9 cellular contexts compared by ENCODE assay signal in genomic region chr6:11460837-11461661, GRCh38.
DNase-seq lines count a peak whose midpoint lies in the region; ATAC-seq and TF ChIP-seq lines count a peak whose summit lies in the region.
"Had no signal": no experiment of that assay in that cellular context is flagged by ENCODE, and none has a peak within 500 bp of the region (broad histone marks: within the 10 kb centered on the region; RNA-seq: fewer than 3 reads in every experiment).

No MANE protein-coding gene starts in this region.

- ATAC-seq in GM18505 (IDR thresholded peaks at IDR 0.05; ENCODE audit: unreplicated experiment) (peak; percentile 62), GM21367 (IDR thresholded peaks at IDR 0.05; ENCODE audit: unreplicated experiment) (peak; percentile 69), HG03342 (IDR thresholded peaks at IDR 0.05; ENCODE audit: unreplicated experiment) (peak; percentile 71)
- peak; percentile 62 for ATAC-seq in effector memory CD8-positive, alpha-beta T cell (replicated peaks)

- peaks cover 5 to 7% of the 10 kb centered on the region in 2 donors for H3K4me1 Mint-ChIP-seq in effector memory CD8-positive, alpha-beta T cell (ENCODE audit: low read depth in 2 of 2)

- H3K27ac Mint-ChIP-seq in effector memory CD8-positive, alpha-beta T cell = no peak overlapping the region

- no peaks in the 10 kb centered on the region for H3K36me3 Mint-ChIP-seq in effector memory CD8-positive, alpha-beta T cell (ENCODE audit: insufficient read depth)

- no peak for TF ChIP-seq POLR2A in GM18505 (IDR thresholded peaks at IDR 0.05; ENCODE audit: borderline replicate concordance, extremely low read depth, insufficient read depth, insufficient read length)

- no peak overlapping the region for H3K4me3 Mint-ChIP-seq in effector memory CD8-positive, alpha-beta T cell

- no peaks in the 10 kb centered on the region for H3K9me3 Mint-ChIP-seq in effector memory CD8-positive, alpha-beta T cell

- H3K27me3 Mint-ChIP-seq in effector memory CD8-positive, alpha-beta T cell = no peaks in the 10 kb centered on the region

- no peak for DNase-seq in effector memory CD8-positive, alpha-beta T cell
- DNase-seq in hypothalamus (lab: John Stamatoyannopoulos, UW) (no peak), foreskin melanocyte (no peak), RKO (ENCODE audit: low spot score) (no peak), NCI-H524 (lab: John Stamatoyannopoulos, UW) (no peak)
- DNase-seq: erythroblast had no signal
